Comparison of ENCODE assay signal across 8 cellular contexts in the genomic region with DNA sequence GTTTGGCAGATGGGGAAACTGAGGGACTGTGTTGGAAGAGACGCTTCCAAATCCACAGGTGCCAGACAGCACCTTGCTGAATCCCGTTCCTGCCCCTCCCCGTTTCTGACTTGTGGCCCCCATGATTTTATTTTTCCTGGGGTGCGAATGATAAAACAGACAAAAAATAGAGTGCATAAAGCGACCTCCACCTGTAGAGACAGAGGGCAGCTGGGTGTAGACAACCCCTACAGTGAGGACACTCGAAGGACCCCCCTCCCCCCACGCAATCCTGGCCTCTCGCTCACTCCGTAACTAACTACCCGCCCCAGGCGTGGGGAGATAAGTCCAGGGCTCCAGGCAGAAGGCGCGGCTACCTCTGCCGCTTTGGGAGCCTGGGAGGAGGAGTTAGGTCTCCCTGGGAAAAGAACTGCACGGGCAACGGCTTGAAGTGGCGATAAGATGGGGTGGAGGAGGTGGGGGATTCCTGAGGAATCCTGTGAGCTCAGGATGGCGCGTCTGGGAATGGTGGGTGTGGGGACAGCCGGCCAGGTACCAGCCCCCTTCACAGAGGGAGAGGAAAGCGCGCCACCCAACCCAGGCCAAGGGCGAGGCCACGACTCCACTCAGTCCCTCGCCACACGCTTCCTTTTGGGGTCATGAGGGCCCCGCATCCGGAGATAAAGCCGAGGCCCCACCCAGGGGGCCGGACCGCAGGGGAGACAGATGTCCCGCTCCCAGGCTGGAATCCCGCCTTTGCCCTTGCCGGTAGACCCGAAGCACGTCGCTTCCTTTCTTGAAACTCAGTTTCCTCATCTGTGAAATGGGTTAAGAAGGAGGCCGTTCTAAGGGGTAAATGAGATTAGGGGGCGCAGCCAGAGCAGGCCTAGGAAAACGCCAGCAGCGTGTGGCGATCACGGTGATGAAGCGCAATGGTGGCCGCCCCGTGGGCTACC. TPM values are rescaled to one million over a fixed set of nuclear protein-coding genes. Genes with fewer than 3 reads are reported as not detected.
A peak's percentile ranks its signal among the peaks of the same experiment; 100 is the strongest.
DNase-seq lines count a peak whose midpoint lies in the region; ATAC-seq and TF ChIP-seq lines count a peak whose summit lies in the region.

No MANE protein-coding gene starts in this region.

- H3K4me3 ChIP-seq in epithelial cell of esophagus (ENCODE audit: low read length) (peak overlapping the region; percentile 86), mononuclear cell (ENCODE audit: low read length) (peak overlapping the region; percentile 84), transverse colon (peak overlapping the region; percentile 74 to 98 (median 88))

- 1 to 4% methylated on average over 11 to 46 of the region's 46 CpGs for WGBS in transverse colon (ENCODE audit: low coverage in 1 of 2), 2 donors

- peak; percentile 76 for TF ChIP-seq POLR2A in transverse colon (IDR thresholded peaks at IDR 0.05)

- DNase-seq in EL (peak; percentile 86), NCI-H2196 (lab: John Stamatoyannopoulos, UW; ENCODE audit: unreplicated experiment) (peak; percentile 75), epithelial cell of esophagus (ENCODE audit: low read depth) (peak; percentile 88), transverse colon (peak; percentile 82)
- peak; percentile 41 for DNase-seq in activated CD4-positive, alpha-beta T cell treated with anti-CD3 and anti-CD28 coated beads, Interleukin-2, amount 50 U/mL, for 1 hour

- TF ChIP-seq CTCF in epithelial cell of esophagus (IDR thresholded peaks at IDR 0.05; ENCODE audit: insufficient read depth, low read depth, low read length, missing control alignments) (no peak), transverse colon (IDR thresholded peaks at IDR 0.05) (no peak)

- in situ Hi-C loops in transverse colon (cut with MboI; ENCODE audit: low pct_ligation_motif_present in 1 of 4, low pct_unique_long_range_greater_than_20kb in 1 of 4, low sequenced_read_pairs in 3 of 4): loop anchor here in 3 of 4 donors (10.0 to 25.0 kb wide), 3 partner anchors 103 to 210 kb away; a partner anchor contains a TSS

- intact Hi-C loops in transverse colon (cut with DNase I; ENCODE audit: low total_unique reads): no loop called here

- ATAC-seq in GM21825 (IDR thresholded peaks at IDR 0.05; ENCODE audit: unreplicated experiment): peak; percentile 17
- ATAC-seq in HG03354 (IDR thresholded peaks at IDR 0.05; ENCODE audit: poor library complexity, severe bottlenecking, unreplicated experiment): no peak

- TF ChIP-seq EP300 in transverse colon (IDR thresholded peaks at IDR 0.05; ENCODE audit: low read depth): no peak

- no peaks in the 10 kb centered on the region for H3K27me3 ChIP-seq in mononuclear cell (ENCODE audit: insufficient read depth, low read length)
- H3K27me3 ChIP-seq in transverse colon: no peaks in the 10 kb centered on the region

- H3K4me1 ChIP-seq in mononuclear cell (ENCODE audit: insufficient read depth, low read length) (peaks cover 80% of the 10 kb centered on the region), transverse colon (peaks cover 17 to 57% (median 49%) of the 10 kb centered on the region in 4 donors)

- H3K9me3 ChIP-seq in mononuclear cell (ENCODE audit: low read depth, low read length): no peaks in the 10 kb centered on the region
- no peaks in the 10 kb centered on the region for H3K9me3 ChIP-seq in transverse colon

- peak overlapping the region; percentile 99 to 100 (median 100) for H3K27ac ChIP-seq in transverse colon

- H3K36me3 ChIP-seq in transverse colon: peaks cover 0 to 8% (median 3%) of the 10 kb centered on the region in 4 donors

RNA-seq across cellular contexts. Expression of a gene that starts 1.9 kb away (rescaled TPM):
- total RNA-seq in mononuclear cell (59.7 TPM), transverse colon (100 to 1,000 TPM; 132 to 197 (median 173) TPM)

RNA-seq across cellular contexts. Expression of a gene that starts 15.7 kb away (rescaled TPM):
- total RNA-seq in mononuclear cell (126 TPM), transverse colon (1 to 10 TPM; 2.6 to 8.4 (median 6.3) TPM)

RNA-seq across cellular contexts. Expression of a gene that starts 21.2 kb away (rescaled TPM):
- 2.1 TPM for total RNA-seq in mononuclear cell
- total RNA-seq in transverse colon: 100 to 1,000 TPM; 177 to 541 (median 285) TPM

RNA-seq across cellular contexts. Expression of a gene that starts 41.1 kb away (rescaled TPM):
- not detected for total RNA-seq in mononuclear cell
- not detected for total RNA-seq in transverse colon

Comparison
In these comparisons a context has a peak if more than half of its experiments do, and no peak if none do; other contexts are left out.
1. RNA of a gene that starts 15.7 kb away (total RNA-seq): 126 TPM in mononuclear cell (single experiment); 2.6 to 8.4 TPM in transverse colon; every median in the first group is over 10 times any median in the second.
2. RNA of a gene that starts 21.2 kb away (total RNA-seq): 177 to 541 TPM in transverse colon; 2.1 TPM in mononuclear cell (single experiment); every median in the first group is over 10 times any median in the second.
3. Peak in every context shown above with its lines, with median percentiles within 50 percentile points of each other: DNase-seq and H3K4me3 ChIP-seq.